21 cellular contexts compared by ENCODE assay signal in genomic region chr1:168693872-168694238, GRCh38. TPM values are rescaled to one million over a fixed set of nuclear protein-coding genes. Genes with fewer than 3 reads are reported as not detected.
DNase-seq lines count a peak whose midpoint lies in the region; ATAC-seq and TF ChIP-seq lines count a peak whose summit lies in the region.
"Had no signal": no experiment of that assay in that cellular context is flagged by ENCODE, and none has a peak within 500 bp of the region (broad histone marks: within the 10 kb centered on the region; RNA-seq: fewer than 3 reads in every experiment).

No MANE protein-coding gene starts in this region.

- no peak overlapping the region for H3K4me3 Mint-ChIP-seq in stimulated activated memory B cell treated with anti-CD40 and anti-IgM and Interleukin-4, amounts not matched to agents 10 μg/mL and 1 μg/mL and 100 μg/mL, for 72 hours
- H3K4me3 Mint-ChIP-seq: GM23338 had no signal

- H3K79me2 ChIP-seq in smooth muscle cell (ENCODE audit: low read depth), result no peaks in the 10 kb centered on the region

- no peak for ATAC-seq in HG02973 (IDR thresholded peaks at IDR 0.05; ENCODE audit: unreplicated experiment)
- ATAC-seq in stimulated activated memory B cell treated with anti-CD40 and anti-IgM and Interleukin-4, amounts not matched to agents 10 μg/mL and 1 μg/mL and 100 μg/mL, for 72 hours, result no peak
- no peak for ATAC-seq in GM21717 (IDR thresholded peaks at IDR 0.05; ENCODE audit: unreplicated experiment)
- ATAC-seq: GM23338, K562, Right ventricle myocardium inferior had no signal

- no peaks in the 10 kb centered on the region for H4K20me1 ChIP-seq in smooth muscle cell (ENCODE audit: low read depth)

- H3K36me3 Mint-ChIP-seq in stimulated activated memory B cell treated with anti-CD40 and anti-IgM and Interleukin-4, amounts not matched to agents 10 μg/mL and 1 μg/mL and 100 μg/mL, for 72 hours, result no peaks in the 10 kb centered on the region

- H3K27me3 Mint-ChIP-seq in stimulated activated memory B cell treated with anti-CD40 and anti-IgM and Interleukin-4, amounts not matched to agents 10 μg/mL and 1 μg/mL and 100 μg/mL, for 72 hours, result no peaks in the 10 kb centered on the region

- intact Hi-C loops in colonic mucosa (cut with DNase I), result no loop called here

- H3K27ac Mint-ChIP-seq in stimulated activated memory B cell treated with anti-CD40 and anti-IgM and Interleukin-4, amounts not matched to agents 10 μg/mL and 1 μg/mL and 100 μg/mL, for 72 hours, result no peak overlapping the region
- H3K27ac Mint-ChIP-seq: GM23338 had no signal

- no peak overlapping the region for H3K4me3 ChIP-seq in colonic mucosa
- no peak overlapping the region for H3K4me3 ChIP-seq in muscle layer of duodenum (ENCODE audit: low read depth in 1 of 2, low read length in 2 of 2)
- H3K4me3 ChIP-seq in smooth muscle cell, result no peak overlapping the region
- H3K4me3 ChIP-seq: GM23338, K562 had no signal

- DNase-seq in M059J (ENCODE audit: low read depth) (peak; percentile 27), colonic mucosa (no peak), smooth muscle cell (lab: John Stamatoyannopoulos, UW; ENCODE audit: unreplicated experiment) (no peak)
- DNase-seq: ACHN; C1 segment of cervical spinal cord; DMS 273 treated with DMSO at 0.1 percent for 48 hours; GDM1; HCEC 1CT; NCI-H1105 treated with DMSO at 0.1 percent for 48 hours; NCI-H1694; NCI-H2081 treated with DMSO at 0.1 percent for 48 hours; NCI-H446 treated with DMSO at 0.1 percent for 48 hours; NCI-H748 treated with DMSO at 0.1 percent for 48 hours; NK-92 treated with Interleukin-12 subunit alpha and Interleukin-12 subunit beta, amount 100 ng/mL, for 24 hours had no signal

- H3K9me3 ChIP-seq in colonic mucosa, result no peaks in the 10 kb centered on the region
- no peaks in the 10 kb centered on the region for H3K9me3 ChIP-seq in muscle layer of duodenum (ENCODE audit: control insufficient read depth in 1 of 2, low read length in 2 of 2)
- H3K9me3 ChIP-seq in smooth muscle cell (replicated peaks; ENCODE audit: low read depth), result no peaks in the 10 kb centered on the region

- H3K4me1 Mint-ChIP-seq in stimulated activated memory B cell treated with anti-CD40 and anti-IgM and Interleukin-4, amounts not matched to agents 10 μg/mL and 1 μg/mL and 100 μg/mL, for 72 hours, result no peaks in the 10 kb centered on the region

- H3K36me3 ChIP-seq in colonic mucosa (no peaks in the 10 kb centered on the region), muscle layer of duodenum (ENCODE audit: control insufficient read depth in 1 of 2, insufficient read depth in 2 of 2, low read length in 2 of 2) (no peaks in the 10 kb centered on the region), smooth muscle cell (ENCODE audit: low read depth) (no peaks in the 10 kb centered on the region)

- no peaks in the 10 kb centered on the region for H3K4me1 ChIP-seq in colonic mucosa
- peaks cover 8 to 30% of the 10 kb centered on the region in 2 donors for H3K4me1 ChIP-seq in muscle layer of duodenum (ENCODE audit: control insufficient read depth in 1 of 2, insufficient read depth in 2 of 2, low read length in 2 of 2)
- no peaks in the 10 kb centered on the region for H3K4me1 ChIP-seq in smooth muscle cell (ENCODE audit: low read depth)

- no peak overlapping the region for H3K4me2 ChIP-seq in smooth muscle cell
- H3K4me2 ChIP-seq: GM23338 had no signal

- TF ChIP-seq CTCF in colonic mucosa (IDR thresholded peaks at IDR 0.05) (no peak), smooth muscle cell (IDR thresholded peaks at IDR 0.05; ENCODE audit: borderline replicate concordance, insufficient read depth, poor library complexity, severe bottlenecking) (no peak)

- WGBS in smooth muscle cell (ENCODE audit: low lambda C conversion rate), result 72% methylated on average over 2 of the region's 2 CpGs

- H3K9me3 Mint-ChIP-seq in stimulated activated memory B cell treated with anti-CD40 and anti-IgM and Interleukin-4, amounts not matched to agents 10 μg/mL and 1 μg/mL and 100 μg/mL, for 72 hours, result no peaks in the 10 kb centered on the region
- H3K9me3 Mint-ChIP-seq: GM23338 had no signal

- no peak overlapping the region for H2AFZ ChIP-seq in smooth muscle cell (ENCODE audit: low read depth)

- H3K27me3 ChIP-seq in colonic mucosa, result no peaks in the 10 kb centered on the region
- H3K27me3 ChIP-seq in muscle layer of duodenum (ENCODE audit: low read depth, low read length), result no peaks in the 10 kb centered on the region
- H3K27me3 ChIP-seq in smooth muscle cell (ENCODE audit: low read depth), result no peaks in the 10 kb centered on the region

- H3K9ac ChIP-seq in colonic mucosa (ENCODE audit: low read depth in 2 of 2, low read length in 2 of 2), result peak overlapping the region in 1 of 2 donors; percentile 38
- H3K9ac ChIP-seq in smooth muscle cell (ENCODE audit: low read depth), result no peak overlapping the region

- H3K27ac ChIP-seq in colonic mucosa (peak overlapping the region; percentile 10), muscle layer of duodenum (ENCODE audit: low read length) (peak overlapping the region; percentile 56), smooth muscle cell (ENCODE audit: low read depth) (peak overlapping the region; percentile 26)

- H3F3A ChIP-seq in smooth muscle cell (ENCODE audit: low read depth), result peaks cover 7% of the 10 kb centered on the region

RNA-seq across cellular contexts. Expression of gene DPT, which starts 35.2 kb away (rescaled TPM):
- not detected in 2 replicates for total RNA-seq in M059J (2014; rRNA removed; shearing (Covaris generic))
- total RNA-seq in colonic mucosa (10 to 100 TPM in 1 of 2 donors, 1 to 10 TPM in 1; 1.2 to 16.2 TPM), smooth muscle cell (3.1 and 7.7 TPM in 2 replicates)
- polyA plus RNA-seq in smooth muscle cell, result 13.1 and 13.4 TPM in 2 replicates
- total RNA-seq: GM23338, K562 had no signal
- polyA plus RNA-seq: GM23338, K562 had no signal
